18 cellular contexts compared by ENCODE assay signal in the genomic region with DNA sequence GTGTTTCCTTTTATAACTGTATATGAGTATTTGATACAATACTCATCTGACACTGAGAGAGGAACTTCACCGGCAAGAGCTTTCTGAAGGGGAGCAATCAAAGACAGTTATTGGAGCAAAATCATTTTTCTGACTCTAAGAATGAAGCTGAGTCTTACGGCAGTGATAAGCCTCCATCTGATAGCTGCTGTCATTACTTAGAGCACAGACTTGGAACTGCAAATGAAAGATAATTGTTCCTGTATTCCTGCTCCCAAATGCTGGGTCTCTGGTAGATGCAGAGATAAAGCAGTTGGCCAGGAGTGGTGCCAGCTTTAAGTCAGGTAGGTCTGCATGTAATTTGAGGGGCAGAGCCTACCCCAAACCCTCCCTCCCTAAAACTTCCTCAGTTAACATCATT. TPM values are rescaled to one million over a fixed set of nuclear protein-coding genes. Genes with fewer than 3 reads are reported as not detected.
A peak's percentile ranks its signal among the peaks of the same experiment; 100 is the strongest.
DNase-seq lines count a peak whose midpoint lies in the region; ATAC-seq and TF ChIP-seq lines count a peak whose summit lies in the region.
"Had no signal": no experiment of that assay in that cellular context is flagged by ENCODE, and none has a peak within 500 bp of the region (broad histone marks: within the 10 kb centered on the region; RNA-seq: fewer than 3 reads in every experiment).

No MANE protein-coding gene starts in this region.

- peak overlapping the region; percentile 30 to 81 (median 32) for H3K4me3 Mint-ChIP-seq in nephron
- H3K4me3 Mint-ChIP-seq: CD8-positive, alpha-beta T cell had no signal

- no peaks in the 10 kb centered on the region for H3K9me3 Mint-ChIP-seq in nephron
- H3K9me3 Mint-ChIP-seq: CD8-positive, alpha-beta T cell had no signal

- H4K20me1 ChIP-seq in SK-N-SH (ENCODE audit: insufficient read depth), result no peaks in the 10 kb centered on the region

- H3K79me2 ChIP-seq in SK-N-SH (ENCODE audit: insufficient read depth), result peaks cover 17% of the 10 kb centered on the region; the same call in 1 of the 2 replicates

- DNase-seq in SK-N-SH (no peak), islet precursor cell (no peak), GM19240 (ENCODE audit: insufficient read length, low spot score) (no peak)
- DNase-seq: Caco-2; CD4-positive, CD25-positive, alpha-beta regulatory T cell; CD8-positive, alpha-beta T cell; DMS153; DND-41; GM23248; H9 had no signal

- H3K4me1 Mint-ChIP-seq in nephron, result peaks cover 10% of the 10 kb centered on the region

- H3K9me2 ChIP-seq in SK-N-SH, result no peaks in the 10 kb centered on the region

- no peak overlapping the region for H3K4me2 ChIP-seq in SK-N-SH
- H3K4me2 ChIP-seq: BLaER1 had no signal

- TF ChIP-seq CTCF in SK-N-SH (IDR thresholded peaks at IDR 0.05) (no peak), VCaP (conservative IDR thresholded peaks at IDR 0.05) (no peak), nephron (IDR thresholded peaks at IDR 0.05; ENCODE audit: unreplicated experiment in 3 of 3) (no peak)

- ATAC-seq in SK-N-SH treated with all-trans-retinoic acid at 6 μM for 48 hours (no peak), GM21423 (IDR thresholded peaks at IDR 0.05; ENCODE audit: unreplicated experiment) (no peak)
- ATAC-seq: CD8-positive, alpha-beta T cell; HCT116 had no signal

- H3K36me3 ChIP-seq in SK-N-SH (replicated peaks in 1 of 2; ENCODE audit: control insufficient read depth in 1 of 2, insufficient read depth in 2 of 2, low read length in 1 of 2), result no peaks in the 10 kb centered on the region
- H3K36me3 ChIP-seq: BLaER1 had no signal

- no peak overlapping the region for H3K27ac Mint-ChIP-seq in nephron
- H3K27ac Mint-ChIP-seq: H9 had no signal

- H3K27me3 Mint-ChIP-seq in nephron (ENCODE audit: low read depth), result peaks cover 43% of the 10 kb centered on the region

- peak in 1 of 2 experiments; percentile 38; a peak in 1 of 4 replicates for TF ChIP-seq EP300 in SK-N-SH (IDR thresholded peaks at IDR 0.05; ENCODE audit: borderline replicate concordance in 1 of 2, low read depth in 1 of 2, low read length in 1 of 2)

- no peak overlapping the region for H3K9ac ChIP-seq in SK-N-SH
- H3K9ac ChIP-seq: BLaER1, GM23248 had no signal

- no peak overlapping the region for H3K27ac ChIP-seq in SK-N-SH (ENCODE audit: low read depth in 2 of 2, low read length in 1 of 2)
- peak overlapping the region; percentile 94 for H3K27ac ChIP-seq in VCaP
- H3K27ac ChIP-seq: 22Rv1, BLaER1, C4-2B, GM23248 had no signal

- WGBS in SK-N-SH (ENCODE audit: low lambda C conversion rate), result 36% methylated on average over 2 of the region's 2 CpGs

- H2AFZ ChIP-seq in SK-N-SH (ENCODE audit: low read depth), result no peak overlapping the region
- H2AFZ ChIP-seq: GM23248 had no signal

- H3K27me3 ChIP-seq in SK-N-SH (ENCODE audit: insufficient read depth), result peaks cover 12% of the 10 kb centered on the region; the same call in 1 of the 2 replicates

- POLR2A ChIA-PET in SK-N-SH (lab: Yijun Ruan, JAX), result interaction anchor here (0.6 kb wide), 1 partner anchor 16 kb away, joined by 3 read pairs; no protein-coding TSS in a partner anchor

- TF ChIP-seq RAD21 in SK-N-SH (IDR thresholded peaks at IDR 0.05; ENCODE audit: low read length), result no peak

- H3F3A ChIP-seq in SK-N-SH (replicated peaks; ENCODE audit: insufficient read depth), result no peaks in the 10 kb centered on the region

- CTCF ChIA-PET in SK-N-SH (lab: Yijun Ruan, JAX), result interaction anchor here (0.7 to 10.0 kb wide), 4 partner anchors 19 to 717 kb away, joined by 3 to 141 read pairs (median 3); no protein-coding TSS in a partner anchor

- H3K4me3 ChIP-seq in SK-N-SH (ENCODE audit: low read depth in 2 of 2, low read length in 1 of 2), result no peak overlapping the region
- H3K4me3 ChIP-seq: BLaER1, GM23248 had no signal

- H3K9me3 ChIP-seq in SK-N-SH, result no peaks in the 10 kb centered on the region
- H3K9me3 ChIP-seq: BLaER1, Caco-2 had no signal

- H3K4me1 ChIP-seq in SK-N-SH (ENCODE audit: control insufficient read depth in 1 of 2, insufficient read depth in 2 of 2, low read depth in 1 of 2, low read length in 1 of 2), result peaks cover 0 to 26% of the 10 kb centered on the region in 2 experiments; a peak in 2 of 4 replicates

- H3K36me3 Mint-ChIP-seq in nephron (ENCODE audit: low read depth), result no peaks in the 10 kb centered on the region
- H3K36me3 Mint-ChIP-seq: CD4-positive, CD25-positive, alpha-beta regulatory T cell had no signal

TF ChIP-seq in SK-N-SH, 30 proteins besides CTCF, POLR2A, EP300 and RAD21:
- TF ChIP-seq GATA2 (CRISPR knock-in tag; IDR thresholded peaks at IDR 0.05), result peak; percentile 72
- TF ChIP-seq, protein P1, sequence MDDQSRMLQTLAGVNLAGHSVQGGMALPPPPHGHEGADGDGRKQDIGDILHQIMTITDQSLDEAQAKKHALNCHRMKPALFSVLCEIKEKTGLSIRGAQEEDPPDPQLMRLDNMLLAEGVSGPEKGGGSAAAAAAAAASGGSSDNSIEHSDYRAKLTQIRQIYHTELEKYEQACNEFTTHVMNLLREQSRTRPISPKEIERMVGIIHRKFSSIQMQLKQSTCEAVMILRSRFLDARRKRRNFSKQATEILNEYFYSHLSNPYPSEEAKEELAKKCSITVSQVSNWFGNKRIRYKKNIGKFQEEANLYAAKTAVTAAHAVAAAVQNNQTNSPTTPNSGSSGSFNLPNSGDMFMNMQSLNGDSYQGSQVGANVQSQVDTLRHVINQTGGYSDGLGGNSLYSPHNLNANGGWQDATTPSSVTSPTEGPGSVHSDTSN (IDR thresholded peaks at IDR 0.05), result no peak

TF ChIP-seq in SK-N-SH treated with all-trans-retinoic acid at 6 μM for 48 hours, 23 proteins besides CTCF, POLR2A, EP300 and RAD21 (continues in another document):
- TF ChIP-seq, protein P2, sequence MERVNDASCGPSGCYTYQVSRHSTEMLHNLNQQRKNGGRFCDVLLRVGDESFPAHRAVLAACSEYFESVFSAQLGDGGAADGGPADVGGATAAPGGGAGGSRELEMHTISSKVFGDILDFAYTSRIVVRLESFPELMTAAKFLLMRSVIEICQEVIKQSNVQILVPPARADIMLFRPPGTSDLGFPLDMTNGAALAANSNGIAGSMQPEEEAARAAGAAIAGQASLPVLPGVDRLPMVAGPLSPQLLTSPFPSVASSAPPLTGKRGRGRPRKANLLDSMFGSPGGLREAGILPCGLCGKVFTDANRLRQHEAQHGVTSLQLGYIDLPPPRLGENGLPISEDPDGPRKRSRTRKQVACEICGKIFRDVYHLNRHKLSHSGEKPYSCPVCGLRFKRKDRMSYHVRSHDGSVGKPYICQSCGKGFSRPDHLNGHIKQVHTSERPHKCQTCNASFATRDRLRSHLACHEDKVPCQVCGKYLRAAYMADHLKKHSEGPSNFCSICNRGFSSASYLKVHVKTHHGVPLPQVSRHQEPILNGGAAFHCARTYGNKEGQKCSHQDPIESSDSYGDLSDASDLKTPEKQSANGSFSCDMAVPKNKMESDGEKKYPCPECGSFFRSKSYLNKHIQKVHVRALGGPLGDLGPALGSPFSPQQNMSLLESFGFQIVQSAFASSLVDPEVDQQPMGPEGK (CRISPR knock-in tag; IDR thresholded peaks at IDR 0.05; ENCODE audit: borderline replicate concordance), result no peak
- TF ChIP-seq SNAI2 (CRISPR knock-in tag; IDR thresholded peaks at IDR 0.05), result no peak
- no peak for TF ChIP-seq TOX (CRISPR knock-in tag; IDR thresholded peaks at IDR 0.05; ENCODE audit: borderline replicate concordance)
- TF ChIP-seq, protein P3, sequence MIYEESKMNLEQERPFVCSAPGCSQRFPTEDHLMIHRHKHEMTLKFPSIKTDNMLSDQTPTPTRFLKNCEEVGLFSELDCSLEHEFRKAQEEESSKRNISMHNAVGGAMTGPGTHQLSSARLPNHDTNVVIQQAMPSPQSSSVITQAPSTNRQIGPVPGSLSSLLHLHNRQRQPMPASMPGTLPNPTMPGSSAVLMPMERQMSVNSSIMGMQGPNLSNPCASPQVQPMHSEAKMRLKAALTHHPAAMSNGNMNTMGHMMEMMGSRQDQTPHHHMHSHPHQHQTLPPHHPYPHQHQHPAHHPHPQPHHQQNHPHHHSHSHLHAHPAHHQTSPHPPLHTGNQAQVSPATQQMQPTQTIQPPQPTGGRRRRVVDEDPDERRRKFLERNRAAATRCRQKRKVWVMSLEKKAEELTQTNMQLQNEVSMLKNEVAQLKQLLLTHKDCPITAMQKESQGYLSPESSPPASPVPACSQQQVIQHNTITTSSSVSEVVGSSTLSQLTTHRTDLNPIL (CRISPR knock-in tag; IDR thresholded peaks at IDR 0.05; ENCODE audit: low read depth), result no peak
- TF ChIP-seq, protein P4, sequence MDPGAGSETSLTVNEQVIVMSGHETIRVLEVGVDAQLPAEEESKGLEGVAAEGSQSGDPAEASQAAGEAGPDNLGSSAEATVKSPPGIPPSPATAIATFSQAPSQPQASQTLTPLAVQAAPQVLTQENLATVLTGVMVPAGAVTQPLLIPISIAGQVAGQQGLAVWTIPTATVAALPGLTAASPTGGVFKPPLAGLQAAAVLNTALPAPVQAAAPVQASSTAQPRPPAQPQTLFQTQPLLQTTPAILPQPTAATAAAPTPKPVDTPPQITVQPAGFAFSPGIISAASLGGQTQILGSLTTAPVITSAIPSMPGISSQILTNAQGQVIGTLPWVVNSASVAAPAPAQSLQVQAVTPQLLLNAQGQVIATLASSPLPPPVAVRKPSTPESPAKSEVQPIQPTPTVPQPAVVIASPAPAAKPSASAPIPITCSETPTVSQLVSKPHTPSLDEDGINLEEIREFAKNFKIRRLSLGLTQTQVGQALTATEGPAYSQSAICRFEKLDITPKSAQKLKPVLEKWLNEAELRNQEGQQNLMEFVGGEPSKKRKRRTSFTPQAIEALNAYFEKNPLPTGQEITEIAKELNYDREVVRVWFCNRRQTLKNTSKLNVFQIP (CRISPR knock-in tag; IDR thresholded peaks at IDR 0.05; ENCODE audit: borderline replicate concordance, low read depth), result no peak
- no peak for TF ChIP-seq RARB (CRISPR knock-in tag; IDR thresholded peaks at IDR 0.05)
- TF ChIP-seq ZFP3 (CRISPR knock-in tag; IDR thresholded peaks at IDR 0.05), result no peak
- no peak for TF ChIP-seq BACH2 (CRISPR knock-in tag; IDR thresholded peaks at IDR 0.05; ENCODE audit: borderline replicate concordance)

RNA-seq across cellular contexts. Expression of a gene that starts 2.3 kb away (rescaled TPM):
- 6.1 and 6.9 TPM in 2 replicates for polyA plus RNA-seq in SK-N-SH (2012; rRNA removed)
- 10.0 and 14.8 TPM in 2 replicates for polyA plus RNA-seq in SK-N-SH (2012; cell fraction: cytosol; rRNA removed)
- polyA plus RNA-seq in SK-N-SH (2012; cell fraction: nucleus; rRNA removed), result 3.6 and 6.9 TPM in 2 replicates
